In genomic region chr21:43866659-43867331, GRCh38 we compare ENCODE assay signal across 8 cellular contexts. TPM values are rescaled to one million over a fixed set of nuclear protein-coding genes. Genes with fewer than 3 reads are reported as not detected.
DNase-seq lines count a peak whose midpoint lies in the region; ATAC-seq and TF ChIP-seq lines count a peak whose summit lies in the region.

No MANE protein-coding gene starts in this region.

- CTCF ChIA-PET in PC-3 (lab: Charles Lee), result no interaction called here

- no peaks in the 10 kb centered on the region; the same call in 1 of the 2 replicates for H4K20me1 ChIP-seq in PC-3 (ENCODE audit: low read length)

- H3K27ac ChIP-seq in PC-3 (ENCODE audit: low read length) (peak overlapping the region; percentile 53), ascending aorta (no peak overlapping the region), layer of hippocampus (ENCODE audit: low read depth, low read length) (peak overlapping the region; percentile 4)

- H3K4me2 ChIP-seq in PC-3 (ENCODE audit: low read length), result peak overlapping the region; percentile 93

- DNase-seq in PC-3 (peak; percentile 46), ascending aorta (ENCODE audit: low spot score in 2 of 2) (no peak), NCI-H2171 (lab: John Stamatoyannopoulos, UW) (no peak), DMS114 treated with DMSO at 0.1 percent for 48 hours (lab: John Stamatoyannopoulos, UW; ENCODE audit: unreplicated experiment) (no peak), NOMO-1 treated with dmso at 0.1 percent for 144 hours (lab: John Stamatoyannopoulos, UW; ENCODE audit: unreplicated experiment) (no peak)
- peak in 2 of 3 donors; percentile 40 to 45 for DNase-seq in stimulated activated CD4-positive, alpha-beta T cell treated with anti-CD3 and anti-CD28 coated beads, TNF-alpha, amount 100 ng/mL, for 48 hours (ENCODE audit: low read depth in 3 of 3)

- H3K36me3 ChIP-seq in PC-3 (ENCODE audit: low read depth, low read length) (peaks cover 7% of the 10 kb centered on the region; the same call in 1 of the 2 replicates), ascending aorta (no peaks in the 10 kb centered on the region)

- H3K9ac ChIP-seq in PC-3 (ENCODE audit: low read length), result peak overlapping the region; percentile 82

- intact Hi-C loops in PC-3 (cut with micrococcal nuclease), result loop anchor here (5.0 kb wide), 1 partner anchor 54 kb away; no protein-coding TSS in a partner anchor
- intact Hi-C loops in ascending aorta (cut with DNase I), result loop anchor here (5.0 to 10.0 kb wide), 2 partner anchors 142 to 146 kb away; partner anchors contain the start of gene TRAPPC10

- no peaks in the 10 kb centered on the region for H3K9me2 ChIP-seq in PC-3 (replicated peaks; ENCODE audit: low read length)

- BruUV-seq in PC-3 (replicated peaks; lab: Mats Ljungman, UMichigan), result no TSS peak

- peaks cover 63% of the 10 kb centered on the region for H3K79me2 ChIP-seq in PC-3 (ENCODE audit: low read length)

- H3F3A ChIP-seq in PC-3 (ENCODE audit: low read length, unreplicated experiment), result no peaks in the 10 kb centered on the region

- ATAC-seq in GM18520 (IDR thresholded peaks at IDR 0.05; ENCODE audit: unreplicated experiment) (peak; percentile 40), PC-3 (peak; percentile 41)

- H3K4me1 ChIP-seq in PC-3 (ENCODE audit: insufficient read depth, low read length) (peaks cover 26% of the 10 kb centered on the region), ascending aorta (peaks cover 0 to 15% of the 10 kb centered on the region in 2 donors)

- POLR2A ChIA-PET in PC-3 (lab: Charles Lee; ENCODE audit: unreplicated experiment), result interaction anchor here (0.6 kb wide), 1 partner anchor 32 kb away, joined by 3 read pairs; no protein-coding TSS in a partner anchor

- H3K4me3 ChIP-seq in PC-3 (ENCODE audit: low read length) (peak overlapping the region; percentile 87), ascending aorta (peak overlapping the region; percentile 85 to 100)

- H3K9me3 ChIP-seq in PC-3 (ENCODE audit: low read length) (no peaks in the 10 kb centered on the region), ascending aorta (no peaks in the 10 kb centered on the region)

- TF ChIP-seq CTCF in PC-3 (conservative IDR thresholded peaks at IDR 0.05; ENCODE audit: low read depth, low read length) (no peak), ascending aorta (IDR thresholded peaks at IDR 0.05) (no peak)

- no peaks in the 10 kb centered on the region for H3K27me3 ChIP-seq in PC-3 (ENCODE audit: low read length)
- H3K27me3 ChIP-seq in ascending aorta, result no peaks in the 10 kb centered on the region
- H3K27me3 ChIP-seq in layer of hippocampus (ENCODE audit: control insufficient read depth, insufficient read depth, low read length), result no peaks in the 10 kb centered on the region

- H2AFZ ChIP-seq in PC-3 (ENCODE audit: low read length), result peak overlapping the region; percentile 17

RNA-seq across cellular contexts. Expression of gene AGPAT3, which starts 1.8 kb away (rescaled TPM):
- 76.1 and 91.9 TPM in 2 replicates for total RNA-seq in PC-3 (2014; rRNA removed)
- 65.9 TPM for total RNA-seq in ascending aorta

Comparison
In these comparisons a context has a peak if more than half of its experiments do, and no peak if none do; other contexts are left out.
1. DNase-seq: peak in PC-3 (single experiment) and stimulated activated CD4-positive, alpha-beta T cell treated with anti-CD3 and anti-CD28 coated beads, TNF-alpha, amount 100 ng/mL, for 48 hours (2 of 3); none in ascending aorta (0 of 2), NCI-H2171 (single experiment), DMS114 treated with DMSO at 0.1 percent for 48 hours (single experiment) and NOMO-1 treated with dmso at 0.1 percent for 144 hours (single experiment).
2. H3K27ac ChIP-seq: peak in PC-3 (single experiment) and layer of hippocampus (single experiment); none in ascending aorta (0 of 2).